24 cellular contexts compared by ENCODE assay signal in the genomic region with DNA sequence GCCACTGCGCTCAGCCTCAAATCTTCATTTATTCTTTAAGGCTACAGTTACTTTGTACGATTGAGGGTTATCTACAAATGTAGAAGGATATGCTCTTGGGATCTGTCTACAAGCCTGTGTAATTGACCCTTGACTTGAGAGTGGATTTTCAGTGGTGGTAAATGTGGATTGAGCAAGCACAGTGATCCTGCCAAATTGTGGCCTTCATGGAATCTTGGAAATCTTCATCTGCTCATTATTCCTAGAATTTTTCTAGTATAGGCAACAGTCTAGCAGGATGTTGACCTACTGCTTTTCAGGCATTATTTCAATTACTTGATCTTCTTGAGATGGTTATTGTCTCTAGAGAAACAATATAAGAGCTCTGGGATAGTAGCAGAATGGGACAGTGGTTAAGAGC.
"Had no signal": no experiment of that assay in that cellular context is flagged by ENCODE, and none has a peak within 500 bp of the region (broad histone marks: within the 10 kb centered on the region; RNA-seq: fewer than 3 reads in every experiment).

No MANE protein-coding gene starts in this region.

- H3K36me3 ChIP-seq: ascending aorta had no signal

- H3K9me3 ChIP-seq: ascending aorta had no signal

- H3K27me3 ChIP-seq: ascending aorta had no signal

- DNase-seq: activated B cell treated with CpG ODN at 0.5 μM for 24 hours; activated CD4-positive, alpha-beta T cell treated with anti-CD3 and anti-CD28 coated beads for 1 hour; activated CD4-positive, alpha-beta T cell treated with anti-CD3 and anti-CD28 coated beads, Interleukin-2, amount 10 ng/mL, durations not matched to agents 24 days and 14 days; activated CD4-positive, alpha-beta T cell treated with anti-CD3 and anti-CD28 coated beads, Interleukin-2, amount 50 U/mL, for 48 hours; activated CD8-positive, alpha-beta memory T cell treated with anti-CD3 and anti-CD28 coated beads, Interleukin-2, amount 10 ng/mL, durations not matched to agents 7 days and 5 days; activated effector memory CD4-positive, alpha-beta T cell treated with anti-CD3 and anti-CD28 coated beads, Interleukin-2, amount 50 U/mL, for 16 hours; activated naive CD4-positive, alpha-beta T cell treated with Interleukin-2 at 50 U/mL for 16 hours; activated naive CD8-positive, alpha-beta T cell treated with anti-CD3 and anti-CD28 coated beads, Interleukin-2, amount 50 U/mL, for 24 hours; activated T-cell treated with anti-CD3 and anti-CD28 coated beads, Interleukin-2, amount 50 U/mL, for 24 hours; amniotic stem cell; Kasumi-1; KBM-7; NCI-H1105 treated with DMSO at 0.1 percent for 48 hours; NCI-H1436 treated with DMSO at 0.1 percent for 48 hours; NCI-H187; NCI-H2081; NCI-H446; NCI-H524; PC-3; SIG-M5; T-helper 17 cell; T-helper 9 cell had no signal

- H3K27ac ChIP-seq: ascending aorta had no signal

- ATAC-seq: activated CD8-positive, alpha-beta memory T cell treated with anti-CD3 and anti-CD28 coated beads, Interleukin-2, amount 10 ng/mL, durations not matched to agents 7 days and 5 days; activated naive CD4-positive, alpha-beta T cell treated with anti-CD3 and anti-CD28 coated beads, Interleukin-2, amount 50 U/mL, for 72 hours; activated naive CD8-positive, alpha-beta T cell treated with anti-CD3 and anti-CD28 coated beads, Interleukin-2, amount 50 U/mL, for 24 hours; PC-3; T-helper 17 cell had no signal

- H3K4me3 ChIP-seq: ascending aorta had no signal
